ENCODE assay signal across 23 cellular contexts in genomic region chr20:63314015-63314471, GRCh38. TPM values are rescaled to one million over a fixed set of nuclear protein-coding genes. Genes with fewer than 3 reads are reported as not detected.
"Had no signal": no experiment of that assay in that cellular context is flagged by ENCODE, and none has a peak within 500 bp of the region (broad histone marks: within the 10 kb centered on the region; RNA-seq: fewer than 3 reads in every experiment).

No MANE protein-coding gene starts in this region.

- DNase-seq: activated CD4-positive, alpha-beta T cell treated with anti-CD3 and anti-CD28 coated beads, Interleukin-2, amount 50 U/mL, for 1 hour; activated CD8-positive, alpha-beta memory T cell treated with anti-CD3 and anti-CD28 coated beads for 24 hours; activated CD8-positive, alpha-beta memory T cell treated with anti-CD3 and anti-CD28 coated beads, Interleukin-2, amount 50 U/mL, for 48 hours; activated effector memory CD4-positive, alpha-beta T cell treated with Interleukin-2 at 50 U/mL for 16 hours; activated naive CD4-positive, alpha-beta T cell treated with anti-CD3 and anti-CD28 coated beads, Interleukin-2, amount 10 ng/mL, durations not matched to agents 7 days and 5 days; activated T-cell treated with anti-CD3 and anti-CD28 coated beads, Interleukin-2, amount 50 U/mL, for 48 hours; adrenal gland; cerebellar nuclear complex; effector CD8-positive, alpha-beta T cell; hippocampal formation; naive B cell; stimulated activated CD4-positive, alpha-beta T cell treated with anti-CD3 and anti-CD28 coated beads, Interleukin-4, amount 100 ng/mL, for 24 hours; stomach; trophoblast cell had no signal

- ATAC-seq: left lobe of liver; sciatic nerve; stimulated activated effector memory CD8-positive, alpha-beta T cell treated with anti-CD3 and anti-CD28 coated beads, Interleukin-12 subunit alpha, Interleukin-12 subunit beta, amount 100 ng/mL, for 72 hours had no signal

- H3K36me3 ChIP-seq: adrenal gland, breast epithelium, esophagus muscularis mucosa, prostate gland, stomach had no signal

- H3K9me3 ChIP-seq: adrenal gland, breast epithelium, esophagus muscularis mucosa, prostate gland, stomach had no signal

- H3K27ac ChIP-seq: adrenal gland, breast epithelium, esophagus muscularis mucosa, prostate gland, stomach had no signal

- H3K4me3 ChIP-seq: adrenal gland, esophagus muscularis mucosa, prostate gland, smooth muscle cell, stomach had no signal

- H3K4me1 ChIP-seq: adrenal gland, breast epithelium, prostate gland had no signal

RNA-seq across cellular contexts. Expression of gene COL20A1, which starts 21.1 kb away (rescaled TPM):
- total RNA-seq: breast epithelium, left lobe of liver, mononuclear cell, osteoblast had no signal

RNA-seq across cellular contexts. Expression of gene CHRNA4, which starts 47.1 kb away (rescaled TPM):
- total RNA-seq: breast epithelium, esophagus muscularis mucosa, mononuclear cell, osteoblast, smooth muscle cell had no signal

RNA-seq across cellular contexts. Expression of gene NKAIN4, which starts 59.8 kb away (rescaled TPM):
- total RNA-seq: breast epithelium, left lobe of liver, mononuclear cell, osteoblast had no signal
